In genomic region chr2:230007931-230008707, GRCh38 we compare ENCODE assay signal across 9 cellular contexts.
A peak's percentile ranks its signal among the peaks of the same experiment; 100 is the strongest.
DNase-seq lines count a peak whose midpoint lies in the region; TF ChIP-seq lines count a peak whose summit lies in the region.
"Had no signal": no experiment of that assay in that cellular context is flagged by ENCODE, and none has a peak within 500 bp of the region (broad histone marks: within the 10 kb centered on the region; RNA-seq: fewer than 3 reads in every experiment).

No MANE protein-coding gene starts in this region.

- H3K79me2 ChIP-seq in SK-N-SH (ENCODE audit: insufficient read depth) (no peaks in the 10 kb centered on the region), parathyroid adenoma (no peaks in the 10 kb centered on the region)

- 35% methylated on average over 9 of the region's 12 CpGs for WGBS in SK-N-SH (ENCODE audit: low lambda C conversion rate)
- 59 to 61% methylated on average over 12 of the region's 12 CpGs for WGBS in thyroid gland, 2 donors

- POLR2A ChIA-PET in SK-N-SH (lab: Yijun Ruan, JAX), result no interaction called here

- no peaks in the 10 kb centered on the region for H4K20me1 ChIP-seq in SK-N-SH (ENCODE audit: insufficient read depth)
- H4K20me1 ChIP-seq: BLaER1 had no signal

- no peak overlapping the region for H2AFZ ChIP-seq in SK-N-SH (ENCODE audit: low read depth)
- H2AFZ ChIP-seq in parathyroid adenoma, result peak overlapping the region; percentile 8

- peak; percentile 3 for DNase-seq in NCI-H2171 treated with DMSO at 0.1 percent for 48 hours (lab: John Stamatoyannopoulos, UW)
- DNase-seq in NCI-H2171 (lab: John Stamatoyannopoulos, UW), result no peak
- peak; percentile 63 for DNase-seq in MG63
- peak; percentile 49 for DNase-seq in SK-N-SH
- peak; percentile 95 for DNase-seq in activated naive CD4-positive, alpha-beta T cell treated with anti-CD3 and anti-CD28 coated beads for 36 hours
- peak; percentile 52 for DNase-seq in glomerular endothelial cell (ENCODE audit: extremely low read depth, low read depth, low spot score)
- DNase-seq in thyroid gland, result peak; percentile 48 to 78

- TF ChIP-seq CTCF in SK-N-SH (IDR thresholded peaks at IDR 0.05), result peak; percentile 94
- TF ChIP-seq CTCF in parathyroid adenoma (IDR thresholded peaks at IDR 0.05), result peak; percentile 95
- TF ChIP-seq CTCF in thyroid gland (IDR thresholded peaks at IDR 0.05), result peak; percentile 53 to 74 (median 66)

- no peaks in the 10 kb centered on the region for H3K9me2 ChIP-seq in SK-N-SH

- no peaks in the 10 kb centered on the region for H3K9me3 Mint-ChIP-seq in activated naive CD4-positive, alpha-beta T cell treated with anti-CD3 and anti-CD28 coated beads for 36 hours

- H3F3A ChIP-seq in SK-N-SH (replicated peaks; ENCODE audit: insufficient read depth), result no peaks in the 10 kb centered on the region

- H3K27ac Mint-ChIP-seq in activated naive CD4-positive, alpha-beta T cell treated with anti-CD3 and anti-CD28 coated beads for 36 hours, result no peak overlapping the region

- H3K36me3 ChIP-seq in MG63 (no peaks in the 10 kb centered on the region), SK-N-SH (replicated peaks in 1 of 2; ENCODE audit: control insufficient read depth in 1 of 2, insufficient read depth in 2 of 2, low read length in 1 of 2) (no peaks in the 10 kb centered on the region), parathyroid adenoma (ENCODE audit: control insufficient read depth, insufficient read depth, low read length) (no peaks in the 10 kb centered on the region), thyroid gland (no peaks in the 10 kb centered on the region)
- H3K36me3 ChIP-seq: BLaER1 had no signal

- intact Hi-C loops in activated naive CD4-positive, alpha-beta T cell treated with anti-CD3 and anti-CD28 coated beads for 36 hours (cut with micrococcal nuclease), result loop anchor here (1.0 to 10.0 kb wide), 10 partner anchors 46 to 807 kb away; partner anchors contain the start of genes CAB39 and SP100
- intact Hi-C loops in thyroid gland (cut with DNase I), result loop anchor here (2.0 to 5.0 kb wide), 2 partner anchors 151 to 604 kb away; no protein-coding TSS in a partner anchor

- no peak for TF ChIP-seq POLR2A in thyroid gland (IDR thresholded peaks at IDR 0.05)

- H3K4me2 ChIP-seq in SK-N-SH, result no peak overlapping the region
- H3K4me2 ChIP-seq in parathyroid adenoma (ENCODE audit: low read length), result peak overlapping the region; percentile 49
- H3K4me2 ChIP-seq: BLaER1 had no signal

- no peaks in the 10 kb centered on the region for H3K36me3 Mint-ChIP-seq in activated naive CD4-positive, alpha-beta T cell treated with anti-CD3 and anti-CD28 coated beads for 36 hours (ENCODE audit: low read depth)

- no peaks in the 10 kb centered on the region for H3K27me3 ChIP-seq in MG63
- H3K27me3 ChIP-seq in SK-N-SH (ENCODE audit: insufficient read depth), result no peaks in the 10 kb centered on the region
- no peaks in the 10 kb centered on the region for H3K27me3 ChIP-seq in parathyroid adenoma (ENCODE audit: control insufficient read depth, insufficient read depth, low read length)
- no peaks in the 10 kb centered on the region for H3K27me3 ChIP-seq in thyroid gland
- H3K27me3 ChIP-seq: BLaER1 had no signal

- no peaks in the 10 kb centered on the region for H3K27me3 Mint-ChIP-seq in activated naive CD4-positive, alpha-beta T cell treated with anti-CD3 and anti-CD28 coated beads for 36 hours (ENCODE audit: low read depth)

- no peak overlapping the region; the same call in 1 of the 2 replicates for H3K4me3 ChIP-seq in MG63
- no peak overlapping the region; a peak in 1 of 4 replicates for H3K4me3 ChIP-seq in SK-N-SH (ENCODE audit: low read depth in 2 of 2, low read length in 1 of 2)
- H3K4me3 ChIP-seq in parathyroid adenoma (ENCODE audit: low read depth, low read length), result peak overlapping the region; percentile 42
- no peak overlapping the region for H3K4me3 ChIP-seq in thyroid gland (replicated peaks in 1 of 3)
- H3K4me3 ChIP-seq: BLaER1 had no signal

- no peak overlapping the region for H3K4me3 Mint-ChIP-seq in activated naive CD4-positive, alpha-beta T cell treated with anti-CD3 and anti-CD28 coated beads for 36 hours

- H3K9ac ChIP-seq in SK-N-SH (no peak overlapping the region), parathyroid adenoma (no peak overlapping the region)
- H3K9ac ChIP-seq: BLaER1 had no signal

- TF ChIP-seq RAD21 in SK-N-SH (IDR thresholded peaks at IDR 0.05; ENCODE audit: low read length), result peak; percentile 80

- CTCF ChIA-PET in SK-N-SH (lab: Yijun Ruan, JAX), result interaction anchor here (0.5 to 3.1 kb wide), 32 partner anchors 8 to 790 kb away, joined by 3 to 36 read pairs (median 4); partner anchors contain the start of gene SLC16A14
- CTCF ChIA-PET in activated naive CD4-positive, alpha-beta T cell treated with anti-CD3 and anti-CD28 coated beads for 36 hours (lab: Charles Lee), result interaction anchor here (0.6 to 4.4 kb wide), 20 partner anchors 11 to 793 kb away, joined by 3 to 37 read pairs (median 4); partner anchors contain the start of gene SLC16A14

- no peaks in the 10 kb centered on the region for H3K4me1 ChIP-seq in SK-N-SH (ENCODE audit: control insufficient read depth in 1 of 2, insufficient read depth in 2 of 2, low read depth in 1 of 2, low read length in 1 of 2)
- H3K4me1 ChIP-seq in parathyroid adenoma, result peaks cover 9% of the 10 kb centered on the region
- no peaks in the 10 kb centered on the region for H3K4me1 ChIP-seq in thyroid gland
- H3K4me1 ChIP-seq: BLaER1 had no signal

- no peak for TF ChIP-seq EP300 in SK-N-SH (IDR thresholded peaks at IDR 0.05; ENCODE audit: borderline replicate concordance in 1 of 2, low read depth in 1 of 2, low read length in 1 of 2)

- H3K27ac ChIP-seq in SK-N-SH (ENCODE audit: low read depth in 2 of 2, low read length in 1 of 2) (no peak overlapping the region), parathyroid adenoma (peak overlapping the region; percentile 46), thyroid gland (no peak overlapping the region)
- H3K27ac ChIP-seq: BLaER1 had no signal

- H3K4me1 Mint-ChIP-seq in activated naive CD4-positive, alpha-beta T cell treated with anti-CD3 and anti-CD28 coated beads for 36 hours (ENCODE audit: low read depth), result peaks cover 5% of the 10 kb centered on the region

- H3K9me3 ChIP-seq in MG63, result no peaks in the 10 kb centered on the region
- no peaks in the 10 kb centered on the region for H3K9me3 ChIP-seq in SK-N-SH
- H3K9me3 ChIP-seq in parathyroid adenoma (ENCODE audit: control insufficient read depth, low read length), result no peaks in the 10 kb centered on the region
- no peaks in the 10 kb centered on the region for H3K9me3 ChIP-seq in thyroid gland
- H3K9me3 ChIP-seq: BLaER1 had no signal

TF ChIP-seq in SK-N-SH, 30 proteins besides CTCF, POLR2A, EP300 and RAD21:
- TF ChIP-seq ZBTB33 (IDR thresholded peaks at IDR 0.05; ENCODE audit: borderline replicate concordance, low read depth), result no peak
- no peak for TF ChIP-seq NRF1 (IDR thresholded peaks at IDR 0.05; ENCODE audit: low read depth, low read length)
- no peak for TF ChIP-seq TEAD4 (IDR thresholded peaks at IDR 0.05; ENCODE audit: borderline replicate concordance, insufficient read depth)
- TF ChIP-seq TAF1 (IDR thresholded peaks at IDR 0.05; ENCODE audit: borderline replicate concordance, low read depth, low read length), result 0 out of 2 replicates have a peak, but pooled peaks have one; percentile 15
- peak; percentile 69 for TF ChIP-seq SMC3 (IDR thresholded peaks at IDR 0.05; ENCODE audit: low read depth, low read length)
